Comparison of ENCODE assay signal across 8 cellular contexts in genomic region chr5:9924614-9925013, GRCh38.
DNase-seq lines count a peak whose midpoint lies in the region; ATAC-seq lines count a peak whose summit lies in the region.

No MANE protein-coding gene starts in this region.

- ATAC-seq in HG02798 (IDR thresholded peaks at IDR 0.05; ENCODE audit: poor library complexity, unreplicated experiment), result peak; percentile 84
- no peak for ATAC-seq in HG03571 (IDR thresholded peaks at IDR 0.05; ENCODE audit: unreplicated experiment)

- DNase-seq in GF-D8 (lab: John Stamatoyannopoulos, UW) (peak; percentile 61), OCI-M1 (lab: John Stamatoyannopoulos, UW) (peak; percentile 8), glomerular visceral epithelial cell (ENCODE audit: extremely low spot score) (peak; percentile 76), NAMALWA (ENCODE audit: low spot score) (no peak), activated gamma-delta T cell (lab: John Stamatoyannopoulos, UW) (no peak), hippocampal formation (lab: John Stamatoyannopoulos, UW) (no peak)

Comparison
In these comparisons a context has a peak if more than half of its experiments do, and no peak if none do; other contexts are left out.
1. DNase-seq: peak in GF-D8 (single experiment), OCI-M1 (single experiment) and glomerular visceral epithelial cell (single experiment); none in NAMALWA (single experiment), activated gamma-delta T cell (single experiment) and hippocampal formation (0 of 2).